13 cellular contexts compared by ENCODE assay signal in genomic region chr2:225091336-225091735, GRCh38. TPM values are rescaled to one million over a fixed set of nuclear protein-coding genes. Genes with fewer than 3 reads are reported as not detected.
DNase-seq lines count a peak whose midpoint lies in the region; ATAC-seq and TF ChIP-seq lines count a peak whose summit lies in the region.
"Had no signal": no experiment of that assay in that cellular context is flagged by ENCODE, and none has a peak within 500 bp of the region (broad histone marks: within the 10 kb centered on the region; RNA-seq: fewer than 3 reads in every experiment).

No MANE protein-coding gene starts in this region.

- no TSS peak for BruUV-seq in Panc1 (replicated peaks; lab: Mats Ljungman, UMichigan)

- no peaks in the 10 kb centered on the region for H3K27me3 ChIP-seq in Panc1 (ENCODE audit: control insufficient read depth, insufficient read depth, low read length)
- H3K27me3 ChIP-seq: right lobe of liver had no signal

- intact Hi-C loops in Panc1 (cut with micrococcal nuclease; ENCODE audit: unreplicated experiment), result no loop called here

- no peaks in the 10 kb centered on the region for H3K36me3 ChIP-seq in Panc1 (ENCODE audit: control insufficient read depth, insufficient read depth, low read length)
- H3K36me3 ChIP-seq: right lobe of liver had no signal

- no peak overlapping the region for H3K4me3 ChIP-seq in Panc1 (ENCODE audit: low read depth in 2 of 2, low read length in 2 of 2)
- no peak overlapping the region for H3K4me3 ChIP-seq in skeletal muscle cell (ENCODE audit: low read depth, low read length)
- H3K4me3 ChIP-seq: right lobe of liver had no signal

- POLR2A ChIA-PET in Panc1 (lab: Charles Lee), result no interaction called here

- DNase-seq in GM04503 (ENCODE audit: low read depth) (peak; percentile 90), Panc1 (ENCODE audit: low read depth, low spot score) (peak; percentile 24), dedifferentiated amniotic fluid mesenchymal stem cell (ENCODE audit: extremely low spot score) (peak; percentile 48), skeletal muscle cell (ENCODE audit: low read depth) (peak; percentile 89), NCI-H69 (lab: John Stamatoyannopoulos, UW) (no peak), HT-29 (ENCODE audit: low spot score) (no peak), GM20000 (ENCODE audit: low spot score) (no peak)
- DNase-seq: activated CD4-positive, alpha-beta T cell treated with anti-CD3 and anti-CD28 coated beads for 48 hours; caudate nucleus; erythroblast; right lobe of liver; substantia nigra had no signal

- in situ Hi-C loops in Panc1 (cut with HindIII; ENCODE audit: low pct_unique_long_range_greater_than_20kb, low sequenced_read_pairs), result no loop called here

- CTCF ChIA-PET in Panc1 (lab: Charles Lee), result no interaction called here

- H3K27ac ChIP-seq in Panc1 (ENCODE audit: low read length), result no peak overlapping the region
- H3K27ac ChIP-seq: right lobe of liver had no signal

- H3K4me1 ChIP-seq in Panc1 (ENCODE audit: control insufficient read depth, insufficient read depth, low read length), result no peaks in the 10 kb centered on the region
- H3K4me1 ChIP-seq: right lobe of liver had no signal

- H3K9me3 ChIP-seq in Panc1 (ENCODE audit: control insufficient read depth, insufficient read depth, low read depth, low read length), result no peaks in the 10 kb centered on the region
- H3K9me3 ChIP-seq: right lobe of liver had no signal

- no peak for ATAC-seq in Panc1
- no peak for ATAC-seq in GM18907 (IDR thresholded peaks at IDR 0.05; ENCODE audit: unreplicated experiment)
- ATAC-seq: right lobe of liver had no signal

- no peak for TF ChIP-seq CTCF in Panc1 (IDR thresholded peaks at IDR 0.05)
- TF ChIP-seq CTCF in GM20000 (IDR thresholded peaks at IDR 0.05; ENCODE audit: extremely low read depth, missing control alignments), result no peak

RNA-seq across cellular contexts. Expression of gene DOCK10, which starts 49.1 kb away (rescaled TPM):
- total RNA-seq in Panc1 (2021; ENCODE audit: unreplicated experiment), result 5.8 TPM
- 1.1 TPM for polyA plus RNA-seq in Panc1 (2012; ENCODE audit: insufficient read length)
- total RNA-seq in HT-29 (2014; rRNA removed; shearing (Covaris generic)), result not detected in 2 replicates

Comparison
In these comparisons a context has a peak if more than half of its experiments do, and no peak if none do; other contexts are left out.
1. DNase-seq: peak in GM04503 (single experiment), Panc1 (single experiment), dedifferentiated amniotic fluid mesenchymal stem cell (single experiment) and skeletal muscle cell (single experiment); none in NCI-H69 (single experiment), HT-29 (single experiment) and GM20000 (single experiment).